In genomic region chr2:44237221-44237620, GRCh38 we compare ENCODE assay signal across 10 cellular contexts. TPM values are rescaled to one million over a fixed set of nuclear protein-coding genes. Genes with fewer than 3 reads are reported as not detected.
DNase-seq lines count a peak whose midpoint lies in the region; ATAC-seq lines count a peak whose summit lies in the region.
"Had no signal": no experiment of that assay in that cellular context is flagged by ENCODE, and none has a peak within 500 bp of the region (broad histone marks: within the 10 kb centered on the region; RNA-seq: fewer than 3 reads in every experiment).

No MANE protein-coding gene starts in this region.

- H4K20me1 ChIP-seq in BLaER1 treated with 17β-estradiol and CSF1 and Interleukin-3, amounts not matched to agents 10 nM and 100 nM = no peaks in the 10 kb centered on the region; a peak in 1 of 22 replicates

- WGBS in mesendoderm (ENCODE audit: extremely low coverage, insufficient coverage, low lambda C conversion rate) = no CpG with 5 or more reads among the region's 2 CpGs

- H3K79me1 ChIP-seq in mesendoderm (ENCODE audit: low read length) = no peaks in the 10 kb centered on the region

- H2BK120ac ChIP-seq in mesendoderm (ENCODE audit: low read depth, low read length) = no peak overlapping the region

- no peak overlapping the region for H3K4ac ChIP-seq in mesendoderm (ENCODE audit: low read depth, low read length)

- H3K27ac ChIP-seq in BLaER1 treated with 17β-estradiol and CSF1 and Interleukin-3, amounts not matched to agents 10 nM and 100 nM = no peak overlapping the region
- H3K27ac ChIP-seq in mesendoderm (ENCODE audit: low read depth, low read length) = no peak overlapping the region
- H3K27ac ChIP-seq: parathyroid adenoma had no signal

- H3K36me3 ChIP-seq in BLaER1 treated with 17β-estradiol and CSF1 and Interleukin-3, amounts not matched to agents 10 nM and 100 nM = peaks cover 0 to 16% (median 6%) of the 10 kb centered on the region in 11 experiments; a peak in 8 of 22 replicates
- no peaks in the 10 kb centered on the region for H3K36me3 ChIP-seq in mesendoderm (ENCODE audit: control insufficient read depth, insufficient read depth, low read length)

- peak overlapping the region in 7 of 11 experiments; percentile 10 to 57 (median 27); a peak in 8 of 22 replicates for H3K4me2 ChIP-seq in BLaER1 treated with 17β-estradiol and CSF1 and Interleukin-3, amounts not matched to agents 10 nM and 100 nM
- no peak overlapping the region for H3K4me2 ChIP-seq in mesendoderm (ENCODE audit: low read length)

- H3K4me3 Mint-ChIP-seq in activated naive CD8-positive, alpha-beta T cell = peak overlapping the region; percentile 70

- no peak overlapping the region for H4K8ac ChIP-seq in mesendoderm (ENCODE audit: low read depth, low read length)

- no peak overlapping the region for H2BK5ac ChIP-seq in mesendoderm (ENCODE audit: low read length)

- H3K27me3 Mint-ChIP-seq in activated naive CD8-positive, alpha-beta T cell = no peaks in the 10 kb centered on the region

- H2AK5ac ChIP-seq in mesendoderm (ENCODE audit: low read length) = no peak overlapping the region

- H3K36me3 Mint-ChIP-seq in activated naive CD8-positive, alpha-beta T cell = peaks cover 4% of the 10 kb centered on the region

- peaks cover 0 to 14% (median 12%) of the 10 kb centered on the region in 10 experiments; a peak in 17 of 20 replicates for H3K4me1 ChIP-seq in BLaER1 treated with 17β-estradiol and CSF1 and Interleukin-3, amounts not matched to agents 10 nM and 100 nM
- H3K4me1 ChIP-seq in mesendoderm (ENCODE audit: control insufficient read depth, low read depth, low read length) = no peaks in the 10 kb centered on the region
- H3K4me1 ChIP-seq: parathyroid adenoma had no signal

- ATAC-seq in GM18511 (IDR thresholded peaks at IDR 0.05; ENCODE audit: unreplicated experiment) (peak; percentile 67), HG03571 (IDR thresholded peaks at IDR 0.05; ENCODE audit: unreplicated experiment) (peak; percentile 70)

- H3K9me3 ChIP-seq in BLaER1 treated with 17β-estradiol and CSF1 and Interleukin-3, amounts not matched to agents 10 nM and 100 nM (replicated peaks in 1 of 11) = no peaks in the 10 kb centered on the region

- no peaks in the 10 kb centered on the region for H3K79me2 ChIP-seq in mesendoderm (ENCODE audit: control insufficient read depth, insufficient read depth, low read length)
- H3K79me2 ChIP-seq: parathyroid adenoma had no signal

- no peaks in the 10 kb centered on the region for H3K27me3 ChIP-seq in BLaER1 treated with 17β-estradiol and CSF1 and Interleukin-3, amounts not matched to agents 10 nM and 100 nM
- H3K27me3 ChIP-seq in mesendoderm (ENCODE audit: insufficient read depth, low read length, poor library complexity) = no peaks in the 10 kb centered on the region

- H3K27ac Mint-ChIP-seq in activated naive CD8-positive, alpha-beta T cell = peak overlapping the region; percentile 77

- H3K18ac ChIP-seq in mesendoderm (ENCODE audit: low read length) = no peak overlapping the region

- H3K4me3 ChIP-seq in BLaER1 treated with 17β-estradiol and CSF1 and Interleukin-3, amounts not matched to agents 10 nM and 100 nM = no peak overlapping the region
- no peak overlapping the region for H3K4me3 ChIP-seq in mesendoderm (ENCODE audit: low read length)

- no peak overlapping the region for H3K56ac ChIP-seq in mesendoderm (ENCODE audit: low read length)

- peaks cover 37% of the 10 kb centered on the region for H3K4me1 Mint-ChIP-seq in activated naive CD8-positive, alpha-beta T cell (ENCODE audit: low read depth)

- no peaks in the 10 kb centered on the region for H3K9me3 Mint-ChIP-seq in activated naive CD8-positive, alpha-beta T cell (ENCODE audit: low read depth)

- DNase-seq in NCI-H748 (lab: John Stamatoyannopoulos, UW; ENCODE audit: unreplicated experiment) (no peak), cerebellar nuclear complex (lab: John Stamatoyannopoulos, UW) (no peak), NCI-H510A (lab: John Stamatoyannopoulos, UW) (no peak), mesendoderm (no peak)
- DNase-seq: NCI-H82 had no signal

- no peak overlapping the region for H4K5ac ChIP-seq in mesendoderm (ENCODE audit: low read length)

- H3K23ac ChIP-seq in mesendoderm (ENCODE audit: low read length) = no peak overlapping the region

- no peak overlapping the region for H3K9ac ChIP-seq in BLaER1 treated with 17β-estradiol and CSF1 and Interleukin-3, amounts not matched to agents 10 nM and 100 nM
- no peak overlapping the region for H3K9ac ChIP-seq in mesendoderm (ENCODE audit: low read length)
- H3K9ac ChIP-seq: parathyroid adenoma had no signal

- no peak overlapping the region for H2BK15ac ChIP-seq in mesendoderm (replicated peaks; ENCODE audit: low read depth)

RNA-seq across cellular contexts. Expression of gene SLC3A1, which starts 38.1 kb away (rescaled TPM):
- polyA plus RNA-seq in mesendoderm (2013, experiment 1 of 2) = 0.04 TPM
- polyA plus RNA-seq in mesendoderm (2013, experiment 2 of 2) = 0.01 TPM
